ENCODE assay signal across 7 cellular contexts in the genomic region with DNA sequence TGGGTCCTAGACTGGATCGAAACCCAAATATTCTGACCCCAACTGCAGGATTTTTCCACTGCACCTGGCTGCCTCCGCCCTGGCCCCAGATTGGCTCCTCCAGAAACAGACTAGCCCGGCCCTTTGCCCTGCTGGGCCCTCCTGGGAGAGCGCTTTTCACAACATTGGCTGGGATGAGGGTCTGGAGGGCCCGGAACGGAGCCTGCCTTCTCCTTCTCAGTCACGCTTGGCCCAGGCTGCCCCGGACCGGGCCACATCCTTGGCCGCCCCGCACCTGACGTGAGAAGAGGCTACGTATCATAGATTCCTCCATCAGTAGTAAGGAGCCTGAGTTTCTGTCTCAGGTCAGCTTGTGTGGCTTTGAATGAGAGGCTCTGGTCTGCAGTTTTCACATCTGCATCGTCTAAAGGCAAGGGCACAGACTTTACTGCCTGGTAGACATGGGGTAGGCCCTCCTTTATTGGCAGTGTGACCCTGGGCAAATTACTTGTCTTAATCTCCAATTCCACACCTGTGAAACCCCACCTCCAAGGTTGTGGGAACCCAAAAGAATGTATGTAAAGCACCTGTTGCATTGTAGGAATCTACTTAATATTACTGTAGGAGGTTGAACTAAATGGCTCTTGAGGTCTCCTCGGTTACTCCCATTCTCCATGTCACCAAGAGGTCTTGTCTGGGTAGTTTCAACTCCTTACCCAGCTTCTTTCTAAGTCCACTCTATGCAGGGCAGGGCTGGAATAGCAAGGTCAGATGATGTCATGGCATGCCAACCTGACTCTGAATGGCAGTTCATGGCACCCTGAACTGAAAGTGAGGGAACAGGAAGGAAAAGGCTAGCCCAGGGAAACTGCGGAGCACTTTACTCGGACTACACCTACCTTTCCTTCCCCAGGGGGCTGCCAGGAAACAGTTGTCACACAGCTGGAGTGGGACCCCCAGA. TPM values are rescaled to one million over a fixed set of nuclear protein-coding genes. Genes with fewer than 3 reads are reported as not detected.
DNase-seq lines count a peak whose midpoint lies in the region; ATAC-seq and TF ChIP-seq lines count a peak whose summit lies in the region.

No MANE protein-coding gene starts in this region.

- no peaks in the 10 kb centered on the region for H3K9me3 ChIP-seq in heart right ventricle

- TF ChIP-seq CTCF in heart right ventricle (IDR thresholded peaks at IDR 0.05), result no peak

- intact Hi-C loops in heart right ventricle (cut with DNase I), result loop anchor here in 5 of 10 donors (2.0 kb wide), 2 partner anchors 25 to 53 kb away; partner anchors contain the start of gene PSMD3 (in 2 of the 5)

- peak overlapping the region; percentile 25 for H3K9ac ChIP-seq in rectal smooth muscle tissue (ENCODE audit: low read length)

- peaks cover 6 to 63% (median 54%) of the 10 kb centered on the region in 9 donors for H3K4me1 ChIP-seq in heart right ventricle
- peaks cover 14% of the 10 kb centered on the region for H3K4me1 ChIP-seq in rectal smooth muscle tissue (ENCODE audit: control insufficient read depth, insufficient read depth, low read length)

- H3K36me3 ChIP-seq in heart right ventricle (peaks cover 0 to 11% (median 9%) of the 10 kb centered on the region in 9 donors), rectal smooth muscle tissue (ENCODE audit: control insufficient read depth, insufficient read depth, low read length) (peaks cover 7% of the 10 kb centered on the region)

- no peaks in the 10 kb centered on the region for H3K27me3 ChIP-seq in heart right ventricle
- no peaks in the 10 kb centered on the region for H3K27me3 ChIP-seq in rectal smooth muscle tissue (ENCODE audit: control insufficient read depth, insufficient read depth, low read length)

- 17 to 19% methylated on average over 17 of the region's 17 CpGs for WGBS in heart right ventricle, 2 donors

- H3K27ac ChIP-seq in heart right ventricle, result peak overlapping the region; percentile 85 to 98 (median 92)
- H3K27ac ChIP-seq in rectal smooth muscle tissue (ENCODE audit: low read depth, low read length), result peak overlapping the region; percentile 87

- ATAC-seq in GM18909 (IDR thresholded peaks at IDR 0.05; ENCODE audit: poor library complexity, unreplicated experiment), result peak; percentile 13
- peak; percentile 15 for ATAC-seq in HG03135 (IDR thresholded peaks at IDR 0.05; ENCODE audit: unreplicated experiment)
- peak; percentile 27 to 74 (median 53) for ATAC-seq in heart right ventricle

- peak; percentile 66 for DNase-seq in activated CD8-positive, alpha-beta memory T cell treated with anti-CD3 and anti-CD28 coated beads, Interleukin-2, amount 50 U/mL, for 48 hours
- DNase-seq in heart right ventricle (peak; percentile 56 to 62), D341Med (ENCODE audit: low spot score) (no peak), NCI-H2196 (lab: John Stamatoyannopoulos, UW; ENCODE audit: unreplicated experiment) (no peak)

- H3K4me3 ChIP-seq in heart right ventricle, result peak overlapping the region; percentile 50 to 85 (median 72)
- peak overlapping the region; percentile 72 for H3K4me3 ChIP-seq in rectal smooth muscle tissue (ENCODE audit: low read length)

RNA-seq across cellular contexts. Expression of gene LRRC3C, which starts 0.7 kb away (rescaled TPM):
- total RNA-seq in heart right ventricle, result not detected
- polyA plus RNA-seq in heart right ventricle, result not detected

RNA-seq across cellular contexts. Expression of gene ORMDL3, which starts 0.8 kb away (rescaled TPM):
- total RNA-seq in heart right ventricle, result 10 to 100 TPM; 33.5 to 94.3 (median 66.8) TPM
- polyA plus RNA-seq in heart right ventricle, result 10 to 100 TPM; 51.4 to 56.3 TPM

RNA-seq across cellular contexts. Expression of gene GSDMB, which starts 9.8 kb away (rescaled TPM):
- total RNA-seq in heart right ventricle, result 1 to 10 TPM in 9 of 10 donors, under 1 TPM in 1; 0.72 to 4.6 (median 2.5) TPM
- polyA plus RNA-seq in heart right ventricle, result 10 to 100 TPM in 1 of 2 donors, 1 to 10 TPM in 1; 2.1 to 11.9 TPM

RNA-seq across cellular contexts. Expression of gene GSDMA, which starts 34.6 kb away (rescaled TPM):
- 1 to 10 TPM in 1 of 10 donors, under 1 TPM in 4, not detected in 5; 0.15 to 1.3 (median 0.57) TPM for total RNA-seq in heart right ventricle
- polyA plus RNA-seq in heart right ventricle, result under 1 TPM in 1 of 2 donors, not detected in 1; 0.06 TPM

RNA-seq across cellular contexts. Expression of gene PSMD3, which starts 52.4 kb away (rescaled TPM):
- 100 to 1,000 TPM in 1 of 10 donors, 10 to 100 TPM in 9; 76.5 to 113 (median 81.8) TPM for total RNA-seq in heart right ventricle
- 100 to 1,000 TPM in 1 of 2 donors, 10 to 100 TPM in 1; 46.7 to 109 TPM for polyA plus RNA-seq in heart right ventricle

Comparison
In these comparisons a context has a peak if more than half of its experiments do, and no peak if none do; other contexts are left out.
1. DNase-seq: peak in activated CD8-positive, alpha-beta memory T cell treated with anti-CD3 and anti-CD28 coated beads, Interleukin-2, amount 50 U/mL, for 48 hours (single experiment) and heart right ventricle (2 of 2); none in D341Med (single experiment) and NCI-H2196 (single experiment).
2. Peak in every context shown above with its lines, with median percentiles within 50 percentile points of each other: ATAC-seq.